Comparison of ENCODE assay signal across 11 cellular contexts in genomic region chr10:7243873-7244272, GRCh38.
DNase-seq lines count a peak whose midpoint lies in the region; ATAC-seq, FAIRE-seq and TF ChIP-seq lines count a peak whose summit lies in the region.
"Had no signal": no experiment of that assay in that cellular context is flagged by ENCODE, and none has a peak within 500 bp of the region (broad histone marks: within the 10 kb centered on the region; RNA-seq: fewer than 3 reads in every experiment).

No MANE protein-coding gene starts in this region.

- H3K4me3 ChIP-seq in lower leg skin (ENCODE audit: low read depth, poor library complexity, severe bottlenecking) = no peak overlapping the region
- H3K4me3 ChIP-seq: breast epithelium, K562, suprapubic skin had no signal

- no peaks in the 10 kb centered on the region for H3K9me3 Mint-ChIP-seq in chondrocyte (ENCODE audit: low read depth)

- TF ChIP-seq POLR2A in GM12891 (IDR thresholded peaks at IDR 0.05; ENCODE audit: low read depth, low read length) (no peak), lower leg skin (IDR thresholded peaks at IDR 0.05) (no peak)

- no peaks in the 10 kb centered on the region for H3K9me3 ChIP-seq in T-helper 17 cell (ENCODE audit: control insufficient read depth, low read length, poor library complexity, severe bottlenecking)
- H3K9me3 ChIP-seq: breast epithelium, suprapubic skin had no signal

- whole genome bisulfite sequencing in lower leg skin, 2 donors = 52 to 55% methylated on average over 3 of the region's 3 CpGs

- ATAC-seq in GM19395 (IDR thresholded peaks at IDR 0.05; ENCODE audit: unreplicated experiment) = peak; percentile 90
- peak; percentile 76 for ATAC-seq in HG03066 (IDR thresholded peaks at IDR 0.05; ENCODE audit: low read depth, unreplicated experiment)
- ATAC-seq in T-helper 17 cell = peak; percentile 35
- ATAC-seq: K562 had no signal

- H3K36me3 Mint-ChIP-seq in T-helper 17 cell (ENCODE audit: low read depth) (peaks cover 22% of the 10 kb centered on the region), chondrocyte (ENCODE audit: low read depth) (peaks cover 2% of the 10 kb centered on the region)

- TF ChIP-seq CTCF in lower leg skin (IDR thresholded peaks at IDR 0.05) (no peak), chondrocyte (IDR thresholded peaks at IDR 0.05) (no peak)

- FAIRE-seq in GM12891 (lab: Jason Lieb, UNC) = peak; percentile 92
- FAIRE-seq: K562 had no signal

- no peak for DNase-seq in GM12891 (ENCODE audit: insufficient read length, low spot score)
- DNase-seq in T-helper 17 cell = no peak
- no peak for DNase-seq in HuH-7 (ENCODE audit: low spot score)
- no peak for DNase-seq in NCI-H146 (lab: John Stamatoyannopoulos, UW)
- no peak for DNase-seq in lower leg skin (ENCODE audit: low spot score in 2 of 2)
- no peak for DNase-seq in chondrocyte (ENCODE audit: low spot score)

- H3K27me3 Mint-ChIP-seq in T-helper 17 cell (no peaks in the 10 kb centered on the region), chondrocyte (ENCODE audit: low read depth) (no peaks in the 10 kb centered on the region)

- H3K4me1 Mint-ChIP-seq in T-helper 17 cell (peaks cover 27% of the 10 kb centered on the region), chondrocyte (ENCODE audit: low read depth) (peaks cover 7% of the 10 kb centered on the region)

- H3K4me3 Mint-ChIP-seq in T-helper 17 cell (no peak overlapping the region), chondrocyte (ENCODE audit: unreplicated experiment) (no peak overlapping the region)

- H3K27ac Mint-ChIP-seq in T-helper 17 cell (peak overlapping the region; percentile 21), chondrocyte (ENCODE audit: unreplicated experiment) (no peak overlapping the region)

- intact Hi-C loops in lower leg skin (cut with DNase I; ENCODE audit: low total_unique reads) = loop anchor here (5.0 kb wide), 1 partner anchor 1378 kb away; no protein-coding TSS in a partner anchor

TF ChIP-seq in GM12891, 5 proteins besides CTCF, POLR2A, EP300 and RAD21:
- no peak for TF ChIP-seq PAX5 (IDR thresholded peaks at IDR 0.05; ENCODE audit: insufficient read depth, low read length, severe bottlenecking)
- peak; percentile 95 for TF ChIP-seq SPI1 (IDR thresholded peaks at IDR 0.05; ENCODE audit: low read depth, low read length)

Comparison
In these comparisons a context has a peak if more than half of its experiments do, and no peak if none do; other contexts are left out.
1. ATAC-seq: peak in every context shown above with its lines; median percentile 90 in GM19395; 76 in HG03066; 35 in T-helper 17 cell.